2 cellular contexts compared by ENCODE assay signal in the genomic region with DNA sequence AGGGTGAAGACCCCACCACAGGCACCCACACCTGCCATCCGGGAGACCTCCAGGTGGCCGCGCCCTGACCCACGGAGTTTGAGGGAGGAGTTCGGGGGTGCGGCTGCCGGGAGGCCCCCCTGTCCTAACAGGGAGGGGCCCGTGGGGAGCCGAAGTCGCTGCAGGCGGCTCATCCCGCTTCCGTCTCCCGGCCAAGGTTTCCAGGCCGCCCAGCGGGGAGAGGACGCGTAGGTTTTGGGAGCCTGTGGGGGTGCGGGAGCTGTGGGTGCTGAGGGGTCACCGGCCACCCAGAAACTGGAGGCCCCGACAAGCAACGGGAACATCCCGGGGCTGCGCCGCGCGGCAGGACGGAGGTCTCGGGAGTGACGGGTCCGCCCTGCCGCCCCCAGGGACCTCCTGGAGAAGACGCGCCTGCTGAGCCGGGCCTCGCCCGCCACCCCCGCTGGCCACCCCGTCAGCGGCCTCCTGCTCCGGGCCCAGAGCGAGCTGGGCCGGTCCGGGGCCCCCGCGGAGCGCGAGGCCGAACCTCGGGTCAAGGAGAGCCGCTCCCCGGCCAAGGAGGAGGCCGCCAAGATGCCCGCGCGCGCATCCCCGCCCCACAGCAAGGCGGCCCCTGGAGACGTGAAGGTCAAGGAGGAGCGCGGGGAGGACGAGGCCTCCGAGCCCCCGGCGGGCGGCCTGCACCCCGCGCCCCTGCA.
TF ChIP-seq lines count a peak whose summit lies in the region.

No MANE protein-coding gene starts in this region.

TF ChIP-seq in GM23338, 12 proteins besides CTCF, POLR2A, EP300 and RAD21:
- no peak for TF ChIP-seq ZNF331 (CRISPR knock-in tag; IDR thresholded peaks at IDR 0.05; ENCODE audit: low read depth)
- no peak for TF ChIP-seq JUNB (IDR thresholded peaks at IDR 0.05; ENCODE audit: unreplicated experiment)
- no peak for TF ChIP-seq STAT1 (IDR thresholded peaks at IDR 0.05; ENCODE audit: unreplicated experiment)
- TF ChIP-seq EZH2phosphoT487 (IDR thresholded peaks at IDR 0.05; ENCODE audit: unreplicated experiment), result no peak
- no peak for TF ChIP-seq NANOG (IDR thresholded peaks at IDR 0.05; ENCODE audit: borderline replicate concordance)
- TF ChIP-seq CREB1 (CRISPR knock-in tag; IDR thresholded peaks at IDR 0.05; ENCODE audit: low read depth), result no peak
- no peak for TF ChIP-seq EZH2 (IDR thresholded peaks at IDR 0.05; ENCODE audit: low read depth, unreplicated experiment)
- no peak for TF ChIP-seq ZNF114 (CRISPR knock-in tag; IDR thresholded peaks at IDR 0.05)
TF ChIP-seq in GM23338: peak in this region for 0.

TF ChIP-seq in H1, 55 proteins besides CTCF, POLR2A, EP300 and RAD21:
- TF ChIP-seq CBX5 (IDR thresholded peaks at IDR 0.05; ENCODE audit: low read depth, low read length) (no peak), RBBP5 (IDR thresholded peaks at IDR 0.05; ENCODE audit: borderline replicate concordance, low read depth, low read length) (no peak), TAF7 (optimal IDR thresholded peaks at IDR 0.05; ENCODE audit: borderline replicate concordance, low read depth, low read length) (peak; percentile 22), BCL11A (IDR thresholded peaks at IDR 0.05; ENCODE audit: low read depth in 2 of 2, low read length in 2 of 2) (no peak), CHD1 (IDR thresholded peaks at IDR 0.05; ENCODE audit: low read depth, low read length) (no peak), ZNF274 (IDR thresholded peaks at IDR 0.05; ENCODE audit: borderline replicate concordance, extremely low read depth, low read length) (no peak), KDM1A (IDR thresholded peaks at IDR 0.05; ENCODE audit: borderline replicate concordance, low read length) (no peak), SRF (IDR thresholded peaks at IDR 0.05; ENCODE audit: low read depth, low read length) (no peak), SAP30 (IDR thresholded peaks at IDR 0.05; ENCODE audit: insufficient read depth, insufficient replicate concordance, low read length) (no peak), SP4 (IDR thresholded peaks at IDR 0.05; ENCODE audit: low read length) (peak; percentile 55; the same call in 1 of the 2 replicates), SIRT6 (IDR thresholded peaks at IDR 0.05; ENCODE audit: low read length) (no peak), BRCA1 (IDR thresholded peaks at IDR 0.05; ENCODE audit: low read depth, low read length) (no peak), KDM5A (IDR thresholded peaks at IDR 0.05; ENCODE audit: low read length) (no peak), YY1 (IDR thresholded peaks at IDR 0.05; ENCODE audit: low read depth, low read length) (no peak), KDM4A (IDR thresholded peaks at IDR 0.05; ENCODE audit: low read depth, low read length, severe bottlenecking) (peak; percentile 20), SP2 (IDR thresholded peaks at IDR 0.05; ENCODE audit: low read length) (no peak), RNF2 (IDR thresholded peaks at IDR 0.05; ENCODE audit: borderline replicate concordance, low read depth, low read length, missing control alignments, poor library complexity, severe bottlenecking) (peak; percentile 17)
- TF ChIP-seq, protein P1, sequence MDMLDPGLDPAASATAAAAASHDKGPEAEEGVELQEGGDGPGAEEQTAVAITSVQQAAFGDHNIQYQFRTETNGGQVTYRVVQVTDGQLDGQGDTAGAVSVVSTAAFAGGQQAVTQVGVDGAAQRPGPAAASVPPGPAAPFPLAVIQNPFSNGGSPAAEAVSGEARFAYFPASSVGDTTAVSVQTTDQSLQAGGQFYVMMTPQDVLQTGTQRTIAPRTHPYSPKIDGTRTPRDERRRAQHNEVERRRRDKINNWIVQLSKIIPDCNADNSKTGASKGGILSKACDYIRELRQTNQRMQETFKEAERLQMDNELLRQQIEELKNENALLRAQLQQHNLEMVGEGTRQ (IDR thresholded peaks at IDR 0.05; ENCODE audit: low read length), result no peak
- TF ChIP-seq, protein P2, sequence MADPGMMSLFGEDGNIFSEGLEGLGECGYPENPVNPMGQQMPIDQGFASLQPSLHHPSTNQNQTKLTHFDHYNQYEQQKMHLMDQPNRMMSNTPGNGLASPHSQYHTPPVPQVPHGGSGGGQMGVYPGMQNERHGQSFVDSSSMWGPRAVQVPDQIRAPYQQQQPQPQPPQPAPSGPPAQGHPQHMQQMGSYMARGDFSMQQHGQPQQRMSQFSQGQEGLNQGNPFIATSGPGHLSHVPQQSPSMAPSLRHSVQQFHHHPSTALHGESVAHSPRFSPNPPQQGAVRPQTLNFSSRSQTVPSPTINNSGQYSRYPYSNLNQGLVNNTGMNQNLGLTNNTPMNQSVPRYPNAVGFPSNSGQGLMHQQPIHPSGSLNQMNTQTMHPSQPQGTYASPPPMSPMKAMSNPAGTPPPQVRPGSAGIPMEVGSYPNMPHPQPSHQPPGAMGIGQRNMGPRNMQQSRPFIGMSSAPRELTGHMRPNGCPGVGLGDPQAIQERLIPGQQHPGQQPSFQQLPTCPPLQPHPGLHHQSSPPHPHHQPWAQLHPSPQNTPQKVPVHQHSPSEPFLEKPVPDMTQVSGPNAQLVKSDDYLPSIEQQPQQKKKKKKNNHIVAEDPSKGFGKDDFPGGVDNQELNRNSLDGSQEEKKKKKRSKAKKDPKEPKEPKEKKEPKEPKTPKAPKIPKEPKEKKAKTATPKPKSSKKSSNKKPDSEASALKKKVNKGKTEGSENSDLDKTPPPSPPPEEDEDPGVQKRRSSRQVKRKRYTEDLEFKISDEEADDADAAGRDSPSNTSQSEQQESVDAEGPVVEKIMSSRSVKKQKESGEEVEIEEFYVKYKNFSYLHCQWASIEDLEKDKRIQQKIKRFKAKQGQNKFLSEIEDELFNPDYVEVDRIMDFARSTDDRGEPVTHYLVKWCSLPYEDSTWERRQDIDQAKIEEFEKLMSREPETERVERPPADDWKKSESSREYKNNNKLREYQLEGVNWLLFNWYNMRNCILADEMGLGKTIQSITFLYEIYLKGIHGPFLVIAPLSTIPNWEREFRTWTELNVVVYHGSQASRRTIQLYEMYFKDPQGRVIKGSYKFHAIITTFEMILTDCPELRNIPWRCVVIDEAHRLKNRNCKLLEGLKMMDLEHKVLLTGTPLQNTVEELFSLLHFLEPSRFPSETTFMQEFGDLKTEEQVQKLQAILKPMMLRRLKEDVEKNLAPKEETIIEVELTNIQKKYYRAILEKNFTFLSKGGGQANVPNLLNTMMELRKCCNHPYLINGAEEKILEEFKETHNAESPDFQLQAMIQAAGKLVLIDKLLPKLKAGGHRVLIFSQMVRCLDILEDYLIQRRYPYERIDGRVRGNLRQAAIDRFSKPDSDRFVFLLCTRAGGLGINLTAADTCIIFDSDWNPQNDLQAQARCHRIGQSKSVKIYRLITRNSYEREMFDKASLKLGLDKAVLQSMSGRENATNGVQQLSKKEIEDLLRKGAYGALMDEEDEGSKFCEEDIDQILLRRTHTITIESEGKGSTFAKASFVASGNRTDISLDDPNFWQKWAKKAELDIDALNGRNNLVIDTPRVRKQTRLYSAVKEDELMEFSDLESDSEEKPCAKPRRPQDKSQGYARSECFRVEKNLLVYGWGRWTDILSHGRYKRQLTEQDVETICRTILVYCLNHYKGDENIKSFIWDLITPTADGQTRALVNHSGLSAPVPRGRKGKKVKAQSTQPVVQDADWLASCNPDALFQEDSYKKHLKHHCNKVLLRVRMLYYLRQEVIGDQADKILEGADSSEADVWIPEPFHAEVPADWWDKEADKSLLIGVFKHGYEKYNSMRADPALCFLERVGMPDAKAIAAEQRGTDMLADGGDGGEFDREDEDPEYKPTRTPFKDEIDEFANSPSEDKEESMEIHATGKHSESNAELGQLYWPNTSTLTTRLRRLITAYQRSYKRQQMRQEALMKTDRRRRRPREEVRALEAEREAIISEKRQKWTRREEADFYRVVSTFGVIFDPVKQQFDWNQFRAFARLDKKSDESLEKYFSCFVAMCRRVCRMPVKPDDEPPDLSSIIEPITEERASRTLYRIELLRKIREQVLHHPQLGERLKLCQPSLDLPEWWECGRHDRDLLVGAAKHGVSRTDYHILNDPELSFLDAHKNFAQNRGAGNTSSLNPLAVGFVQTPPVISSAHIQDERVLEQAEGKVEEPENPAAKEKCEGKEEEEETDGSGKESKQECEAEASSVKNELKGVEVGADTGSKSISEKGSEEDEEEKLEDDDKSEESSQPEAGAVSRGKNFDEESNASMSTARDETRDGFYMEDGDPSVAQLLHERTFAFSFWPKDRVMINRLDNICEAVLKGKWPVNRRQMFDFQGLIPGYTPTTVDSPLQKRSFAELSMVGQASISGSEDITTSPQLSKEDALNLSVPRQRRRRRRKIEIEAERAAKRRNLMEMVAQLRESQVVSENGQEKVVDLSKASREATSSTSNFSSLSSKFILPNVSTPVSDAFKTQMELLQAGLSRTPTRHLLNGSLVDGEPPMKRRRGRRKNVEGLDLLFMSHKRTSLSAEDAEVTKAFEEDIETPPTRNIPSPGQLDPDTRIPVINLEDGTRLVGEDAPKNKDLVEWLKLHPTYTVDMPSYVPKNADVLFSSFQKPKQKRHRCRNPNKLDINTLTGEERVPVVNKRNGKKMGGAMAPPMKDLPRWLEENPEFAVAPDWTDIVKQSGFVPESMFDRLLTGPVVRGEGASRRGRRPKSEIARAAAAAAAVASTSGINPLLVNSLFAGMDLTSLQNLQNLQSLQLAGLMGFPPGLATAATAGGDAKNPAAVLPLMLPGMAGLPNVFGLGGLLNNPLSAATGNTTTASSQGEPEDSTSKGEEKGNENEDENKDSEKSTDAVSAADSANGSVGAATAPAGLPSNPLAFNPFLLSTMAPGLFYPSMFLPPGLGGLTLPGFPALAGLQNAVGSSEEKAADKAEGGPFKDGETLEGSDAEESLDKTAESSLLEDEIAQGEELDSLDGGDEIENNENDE (IDR thresholded peaks at IDR 0.05; ENCODE audit: insufficient replicate concordance, low read length), result no peak
